Comparison of ENCODE assay signal across 16 cellular contexts in the genomic region with DNA sequence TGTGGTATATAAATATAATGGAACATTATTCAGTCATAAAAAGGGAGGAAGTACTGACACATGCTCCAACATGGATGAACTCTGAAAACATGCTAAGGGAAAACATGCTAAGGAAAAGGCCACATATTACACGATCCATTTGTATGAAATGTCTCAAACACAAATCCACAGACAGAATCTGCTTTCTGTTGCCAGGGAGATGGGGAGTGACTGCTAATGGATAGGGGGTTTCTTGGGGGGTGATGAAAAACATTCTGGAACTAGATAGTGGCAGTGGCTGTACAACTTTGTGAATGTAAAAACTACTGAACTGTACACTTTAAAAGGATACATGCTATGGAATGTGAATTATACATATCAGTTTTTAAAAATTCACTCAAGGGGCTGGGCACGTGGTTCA. TPM values are rescaled to one million over a fixed set of nuclear protein-coding genes. Genes with fewer than 3 reads are reported as not detected.
DNase-seq lines count a peak whose midpoint lies in the region; ATAC-seq and TF ChIP-seq lines count a peak whose summit lies in the region.
"Had no signal": no experiment of that assay in that cellular context is flagged by ENCODE, and none has a peak within 500 bp of the region (broad histone marks: within the 10 kb centered on the region; RNA-seq: fewer than 3 reads in every experiment).

No MANE protein-coding gene starts in this region.

- no peak overlapping the region for H3K4me3 ChIP-seq in Loucy (ENCODE audit: low read length, poor library complexity, severe bottlenecking)
- H3K4me3 ChIP-seq in psoas muscle: peak overlapping the region; percentile 5
- no peak overlapping the region for H3K4me3 ChIP-seq in neural progenitor cell
- H3K4me3 ChIP-seq: hepatocyte, left lung had no signal

- H3K36me3 ChIP-seq in Loucy (ENCODE audit: insufficient read depth, low read length) (no peaks in the 10 kb centered on the region), psoas muscle (ENCODE audit: insufficient read depth in 1 of 2, low read depth in 1 of 2) (no peaks in the 10 kb centered on the region), neural progenitor cell (no peaks in the 10 kb centered on the region)
- H3K36me3 ChIP-seq: left lung had no signal

- no peaks in the 10 kb centered on the region for H3K27me3 Mint-ChIP-seq in activated CD8-positive, alpha-beta T cell treated with anti-CD3 and anti-CD28 coated beads for 36 hours
- no peaks in the 10 kb centered on the region for H3K27me3 Mint-ChIP-seq in activated CD8-positive, alpha-beta T cell treated with anti-CD3 and anti-CD28 coated beads, Interleukin-2, amount 10 ng/mL, durations not matched to agents 7 days and 5 days (ENCODE audit: low read depth)
- H3K27me3 Mint-ChIP-seq in central memory CD8-positive, alpha-beta T cell: no peaks in the 10 kb centered on the region
- H3K27me3 Mint-ChIP-seq in neural progenitor cell (ENCODE audit: insufficient read depth, low read depth): no peaks in the 10 kb centered on the region

- H3K27ac Mint-ChIP-seq in activated CD8-positive, alpha-beta T cell treated with anti-CD3 and anti-CD28 coated beads for 36 hours: peak overlapping the region; percentile 96
- no peak overlapping the region for H3K27ac Mint-ChIP-seq in activated CD8-positive, alpha-beta T cell treated with anti-CD3 and anti-CD28 coated beads, Interleukin-2, amount 10 ng/mL, durations not matched to agents 7 days and 5 days
- peak overlapping the region; percentile 94 for H3K27ac Mint-ChIP-seq in central memory CD8-positive, alpha-beta T cell (ENCODE audit: low read depth)
- H3K27ac Mint-ChIP-seq in neural progenitor cell: no peak overlapping the region

- 0 out of 2 replicates have a peak, but pooled peaks cover 3% of the 10 kb centered on the region for H3F3A ChIP-seq in Loucy (ENCODE audit: low read depth)
- H3F3A ChIP-seq in neural progenitor cell (ENCODE audit: low read depth): no peaks in the 10 kb centered on the region

- H3K9ac ChIP-seq in Loucy (ENCODE audit: low read depth, low read length, poor library complexity, severe bottlenecking) (no peak overlapping the region), neural progenitor cell (no peak overlapping the region)

- H3K9me3 Mint-ChIP-seq in activated CD8-positive, alpha-beta T cell treated with anti-CD3 and anti-CD28 coated beads for 36 hours: peaks cover 4% of the 10 kb centered on the region
- H3K9me3 Mint-ChIP-seq in activated CD8-positive, alpha-beta T cell treated with anti-CD3 and anti-CD28 coated beads, Interleukin-2, amount 10 ng/mL, durations not matched to agents 7 days and 5 days (ENCODE audit: insufficient read depth): peaks cover 9% of the 10 kb centered on the region
- no peaks in the 10 kb centered on the region for H3K9me3 Mint-ChIP-seq in central memory CD8-positive, alpha-beta T cell
- peaks cover 13% of the 10 kb centered on the region for H3K9me3 Mint-ChIP-seq in neural progenitor cell

- TF ChIP-seq CTCF in activated CD8-positive, alpha-beta T cell treated with anti-CD3 and anti-CD28 coated beads for 36 hours (IDR thresholded peaks at IDR 0.05): no peak
- TF ChIP-seq CTCF in Loucy (conservative IDR thresholded peaks at IDR 0.05; ENCODE audit: low read length) (no peak), psoas muscle (IDR thresholded peaks at IDR 0.05) (no peak), neural progenitor cell (IDR thresholded peaks at IDR 0.05) (no peak)

- DNase-seq in activated CD8-positive, alpha-beta T cell treated with anti-CD3 and anti-CD28 coated beads for 36 hours: no peak
- DNase-seq in activated CD8-positive, alpha-beta T cell treated with anti-CD3 and anti-CD28 coated beads, Interleukin-2, amount 10 ng/mL, durations not matched to agents 7 days and 5 days: no peak
- DNase-seq in central memory CD8-positive, alpha-beta T cell (ENCODE audit: low spot score in 2 of 2): no peak
- DNase-seq in psoas muscle: no peak
- DNase-seq in neural progenitor cell (ENCODE audit: low spot score): no peak
- no peak for DNase-seq in glomerular visceral epithelial cell (ENCODE audit: extremely low spot score)
- DNase-seq in GM19238 (ENCODE audit: insufficient read length, low spot score): no peak
- DNase-seq: activated CD4-positive, alpha-beta T cell treated with anti-CD3 and anti-CD28 coated beads for 48 hours; cerebellar nuclear complex; H7; KBM-7; left lung; NCI-H446 treated with DMSO at 0.1 percent for 48 hours; SW 1271 had no signal

- POLR2A ChIA-PET in activated CD8-positive, alpha-beta T cell treated with anti-CD3 and anti-CD28 coated beads for 36 hours (lab: Charles Lee): interaction anchor here (7.7 kb wide), 1 partner anchor 13 kb away, joined by 79 read pairs; no protein-coding TSS in a partner anchor
- POLR2A ChIA-PET in activated CD8-positive, alpha-beta T cell treated with anti-CD3 and anti-CD28 coated beads, Interleukin-2, amount 10 ng/mL, durations not matched to agents 7 days and 5 days (lab: Charles Lee): interaction anchor here (0.8 to 2.8 kb wide), 6 partner anchors 9 to 126 kb away, joined by 3 to 9 read pairs (median 4); partner anchors contain the start of genes ARPC3, FAM216A and GPN3

- H3K4me3 Mint-ChIP-seq in activated CD8-positive, alpha-beta T cell treated with anti-CD3 and anti-CD28 coated beads for 36 hours: peak overlapping the region; percentile 54
- H3K4me3 Mint-ChIP-seq in activated CD8-positive, alpha-beta T cell treated with anti-CD3 and anti-CD28 coated beads, Interleukin-2, amount 10 ng/mL, durations not matched to agents 7 days and 5 days: no peak overlapping the region
- H3K4me3 Mint-ChIP-seq in central memory CD8-positive, alpha-beta T cell: peak overlapping the region; percentile 30
- H3K4me3 Mint-ChIP-seq in neural progenitor cell: no peak overlapping the region

- H4K20me1 ChIP-seq in Loucy (ENCODE audit: insufficient read depth, low read length, poor library complexity, severe bottlenecking) (peaks cover 71% of the 10 kb centered on the region), neural progenitor cell (ENCODE audit: low read depth) (peaks cover 38% of the 10 kb centered on the region)

- H3K27me3 ChIP-seq in Loucy (ENCODE audit: insufficient read depth, low read length, poor library complexity, severe bottlenecking) (no peaks in the 10 kb centered on the region), psoas muscle (ENCODE audit: insufficient read depth in 3 of 3, low read length in 2 of 3) (no peaks in the 10 kb centered on the region), neural progenitor cell (peaks cover 3% of the 10 kb centered on the region)
- H3K27me3 ChIP-seq: hepatocyte, left lung had no signal

- H3K36me3 Mint-ChIP-seq in activated CD8-positive, alpha-beta T cell treated with anti-CD3 and anti-CD28 coated beads for 36 hours (ENCODE audit: low read depth): peaks cover 39% of the 10 kb centered on the region
- H3K36me3 Mint-ChIP-seq in activated CD8-positive, alpha-beta T cell treated with anti-CD3 and anti-CD28 coated beads, Interleukin-2, amount 10 ng/mL, durations not matched to agents 7 days and 5 days (ENCODE audit: low read depth): peaks cover 50% of the 10 kb centered on the region
- H3K36me3 Mint-ChIP-seq in central memory CD8-positive, alpha-beta T cell (ENCODE audit: insufficient read depth): peaks cover 9% of the 10 kb centered on the region
- peaks cover 15% of the 10 kb centered on the region for H3K36me3 Mint-ChIP-seq in neural progenitor cell

- H3K4me1 Mint-ChIP-seq in activated CD8-positive, alpha-beta T cell treated with anti-CD3 and anti-CD28 coated beads for 36 hours (ENCODE audit: low read depth): peaks cover 73% of the 10 kb centered on the region
- peaks cover 62% of the 10 kb centered on the region for H3K4me1 Mint-ChIP-seq in activated CD8-positive, alpha-beta T cell treated with anti-CD3 and anti-CD28 coated beads, Interleukin-2, amount 10 ng/mL, durations not matched to agents 7 days and 5 days (ENCODE audit: low read depth)
- H3K4me1 Mint-ChIP-seq in central memory CD8-positive, alpha-beta T cell: peaks cover 49% of the 10 kb centered on the region
- H3K4me1 Mint-ChIP-seq in neural progenitor cell: peaks cover 5% of the 10 kb centered on the region

- no peak for ATAC-seq in activated CD8-positive, alpha-beta T cell treated with anti-CD3 and anti-CD28 coated beads for 36 hours
- no peak for ATAC-seq in activated CD8-positive, alpha-beta T cell treated with anti-CD3 and anti-CD28 coated beads, Interleukin-2, amount 10 ng/mL, durations not matched to agents 7 days and 5 days
- ATAC-seq in central memory CD8-positive, alpha-beta T cell (replicated peaks; ENCODE audit: extremely low read depth, poor library complexity, severe bottlenecking): no peak
- ATAC-seq in psoas muscle: no peak
- ATAC-seq: left lung had no signal

- peaks cover 47% of the 10 kb centered on the region for H3K4me1 ChIP-seq in Loucy (ENCODE audit: insufficient read depth, low read length, poor library complexity, severe bottlenecking)
- H3K4me1 ChIP-seq in psoas muscle: peaks cover 89% of the 10 kb centered on the region
- peaks cover under 1% of the 10 kb centered on the region for H3K4me1 ChIP-seq in neural progenitor cell

- H2AFZ ChIP-seq in Loucy (ENCODE audit: low read length) (no peak overlapping the region), neural progenitor cell (replicated peaks) (no peak overlapping the region)
- H2AFZ ChIP-seq: hepatocyte had no signal

- H3K9me2 ChIP-seq in Loucy (replicated peaks; ENCODE audit: low read depth, low read length): no peaks in the 10 kb centered on the region

- peak overlapping the region; percentile 89 for H3K4me2 ChIP-seq in Loucy (ENCODE audit: low read depth, low read length, poor library complexity, severe bottlenecking)
- no peak overlapping the region for H3K4me2 ChIP-seq in neural progenitor cell

- intact Hi-C loops in activated CD8-positive, alpha-beta T cell treated with anti-CD3 and anti-CD28 coated beads for 36 hours (cut with micrococcal nuclease): no loop called here
- intact Hi-C loops in psoas muscle (cut with DNase I): no loop called here

- H3K27ac ChIP-seq in psoas muscle (peak overlapping the region; percentile 97), neural progenitor cell (no peak overlapping the region)
- H3K27ac ChIP-seq: hepatocyte had no signal

- H3K79me2 ChIP-seq in Loucy (ENCODE audit: insufficient read depth, low read length): peaks cover 100% of the 10 kb centered on the region
- H3K79me2 ChIP-seq in neural progenitor cell (ENCODE audit: low read depth): peaks cover 99% of the 10 kb centered on the region

- 45 to 85% (median 47%) methylated on average over 2 of the region's 2 CpGs for WGBS in psoas muscle, 3 donors

- CTCF ChIA-PET in activated CD8-positive, alpha-beta T cell treated with anti-CD3 and anti-CD28 coated beads for 36 hours (lab: Charles Lee): interaction anchor here (1.3 to 3.3 kb wide), 3 partner anchors 9 to 26 kb away, joined by 3 to 24 read pairs (median 13); no protein-coding TSS in a partner anchor
- CTCF ChIA-PET in activated CD8-positive, alpha-beta T cell treated with anti-CD3 and anti-CD28 coated beads, Interleukin-2, amount 10 ng/mL, durations not matched to agents 7 days and 5 days (lab: Charles Lee): interaction anchor here (0.9 to 5.7 kb wide), 8 partner anchors 10 to 126 kb away, joined by 3 to 40 read pairs (median 8); partner anchors contain the start of genes ARPC3, FAM216A and GPN3

- H3K9me3 ChIP-seq in Loucy (ENCODE audit: insufficient read depth, low read depth, low read length) (peaks cover 5% of the 10 kb centered on the region; the same call in 1 of the 2 replicates), psoas muscle (peaks cover 4% of the 10 kb centered on the region), neural progenitor cell (ENCODE audit: low read depth) (no peaks in the 10 kb centered on the region)

RNA-seq across cellular contexts. Expression of gene PPTC7, which starts 6.6 kb away (rescaled TPM):
- 10 to 100 TPM; 43.1 to 44.5 TPM for total RNA-seq in activated CD8-positive, alpha-beta T cell treated with anti-CD3 and anti-CD28 coated beads for 36 hours
- 10 to 100 TPM; 24.4 to 26.8 TPM for total RNA-seq in activated CD8-positive, alpha-beta T cell treated with anti-CD3 and anti-CD28 coated beads, Interleukin-2, amount 10 ng/mL, durations not matched to agents 7 days and 5 days
- 100 to 1,000 TPM in 2 of 4 donors, 10 to 100 TPM in 2; 61.1 to 213 (median 86.7) TPM for total RNA-seq in psoas muscle
- 100 to 1,000 TPM in 1 of 3 donors, 10 to 100 TPM in 2; 54.6 to 134 (median 65.4) TPM for polyA plus RNA-seq in psoas muscle
- 9.1 and 11.2 TPM in 2 replicates for total RNA-seq in neural progenitor cell (ENCODE audit: low replicate concordance)

RNA-seq across cellular contexts. Expression of gene TCTN1, which starts 37.4 kb away (rescaled TPM):
- total RNA-seq in activated CD8-positive, alpha-beta T cell treated with anti-CD3 and anti-CD28 coated beads for 36 hours: 1 to 10 TPM; 7.9 to 8.6 TPM
- total RNA-seq in activated CD8-positive, alpha-beta T cell treated with anti-CD3 and anti-CD28 coated beads, Interleukin-2, amount 10 ng/mL, durations not matched to agents 7 days and 5 days: 1 to 10 TPM; 5.9 to 7.9 TPM
- 10 to 100 TPM in 3 of 4 donors, 1 to 10 TPM in 1; 8.6 to 23.5 (median 12.7) TPM for total RNA-seq in psoas muscle
- 10 to 100 TPM in 2 of 3 donors, 1 to 10 TPM in 1; 4.0 to 24.7 (median 12.1) TPM for polyA plus RNA-seq in psoas muscle
- 42.7 and 48.6 TPM in 2 replicates for total RNA-seq in neural progenitor cell (ENCODE audit: low replicate concordance)

Comparison
In these comparisons a context has a peak if more than half of its experiments do, and no peak if none do; other contexts are left out.
1. H3K27ac Mint-ChIP-seq: peak in activated CD8-positive, alpha-beta T cell treated with anti-CD3 and anti-CD28 coated beads for 36 hours (single experiment) and central memory CD8-positive, alpha-beta T cell (single experiment); none in activated CD8-positive, alpha-beta T cell treated with anti-CD3 and anti-CD28 coated beads, Interleukin-2, amount 10 ng/mL, durations not matched to agents 7 days and 5 days (single experiment) and neural progenitor cell (single experiment).
2. H3K4me3 Mint-ChIP-seq: peak in activated CD8-positive, alpha-beta T cell treated with anti-CD3 and anti-CD28 coated beads for 36 hours (single experiment) and central memory CD8-positive, alpha-beta T cell (single experiment); none in activated CD8-positive, alpha-beta T cell treated with anti-CD3 and anti-CD28 coated beads, Interleukin-2, amount 10 ng/mL, durations not matched to agents 7 days and 5 days (single experiment) and neural progenitor cell (single experiment).